ENCODE assay signal across 19 cellular contexts in the genomic region with DNA sequence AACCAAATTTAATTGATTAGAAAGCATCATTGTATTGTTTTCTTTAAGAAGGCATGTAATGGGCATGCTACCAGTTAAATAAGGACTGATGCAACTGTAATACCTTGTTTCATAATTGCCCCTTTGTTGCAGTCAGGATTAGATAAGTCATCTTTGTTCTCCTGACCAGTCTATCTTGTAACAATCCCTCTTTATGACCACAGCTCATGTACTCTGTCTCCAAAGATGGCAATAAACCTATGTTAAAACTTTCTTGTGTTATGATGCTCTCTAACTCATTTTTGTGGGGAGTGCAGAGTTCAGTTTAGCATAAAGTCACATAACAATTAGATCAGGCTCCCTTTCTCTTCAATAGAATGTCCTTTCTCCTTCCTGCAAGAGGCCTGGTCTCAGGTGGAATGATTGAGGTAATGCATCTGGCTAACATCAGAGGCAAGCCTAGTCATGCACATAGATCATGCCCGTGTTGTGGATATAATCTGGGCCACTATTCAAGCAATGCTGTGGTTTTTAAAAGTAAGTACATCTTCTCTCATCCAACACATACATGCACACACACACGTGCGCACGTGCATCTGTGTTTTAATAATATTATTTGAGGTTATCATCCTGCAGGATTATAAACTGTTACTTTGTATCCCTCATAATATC. TPM values are rescaled to one million over a fixed set of nuclear protein-coding genes. Genes with fewer than 3 reads are reported as not detected.
DNase-seq lines count a peak whose midpoint lies in the region; FAIRE-seq and TF ChIP-seq lines count a peak whose summit lies in the region.
"Had no signal": no experiment of that assay in that cellular context is flagged by ENCODE, and none has a peak within 500 bp of the region (broad histone marks: within the 10 kb centered on the region; RNA-seq: fewer than 3 reads in every experiment).

No MANE protein-coding gene starts in this region.

- no peaks in the 10 kb centered on the region for H3K27me3 ChIP-seq in keratinocyte (ENCODE audit: control insufficient read depth, extremely low read depth, insufficient read depth, low read length)
- H3K27me3 ChIP-seq: esophagus squamous epithelium, left lung, SJCRH30 had no signal

- no peak overlapping the region for H3K4me3 ChIP-seq in keratinocyte (ENCODE audit: control insufficient read depth in 2 of 3, extremely low read depth in 1 of 3, insufficient read depth in 2 of 3, low read depth in 1 of 3, low read length in 3 of 3)
- H3K4me3 ChIP-seq: coronary artery, esophagus squamous epithelium, left lung, SJCRH30 had no signal

- H3K4me3 Mint-ChIP-seq in activated naive CD8-positive, alpha-beta T cell treated with anti-CD3 and anti-CD28 coated beads for 36 hours: no peak overlapping the region
- H3K4me3 Mint-ChIP-seq: activated CD4-positive, alpha-beta memory T cell treated with anti-CD3 and anti-CD28 coated beads, Interleukin-2, amount 10 ng/mL, durations not matched to agents 7 days and 5 days had no signal

- H4K20me1 ChIP-seq in keratinocyte (ENCODE audit: control insufficient read depth, extremely low read depth, insufficient read depth, low read length): no peaks in the 10 kb centered on the region

- H3K27me3 Mint-ChIP-seq in activated naive CD8-positive, alpha-beta T cell treated with anti-CD3 and anti-CD28 coated beads for 36 hours: no peaks in the 10 kb centered on the region
- H3K27me3 Mint-ChIP-seq: activated CD4-positive, alpha-beta memory T cell treated with anti-CD3 and anti-CD28 coated beads, Interleukin-2, amount 10 ng/mL, durations not matched to agents 7 days and 5 days had no signal

- dilution Hi-C loops in keratinocyte (cut with MboI; ENCODE audit: extremely low pct_ligation_motif_present, low sequenced_read_pairs): no loop called here

- H3K27ac ChIP-seq in keratinocyte (ENCODE audit: control insufficient read depth, insufficient read depth, low read length): peak overlapping the region; percentile 69
- H3K27ac ChIP-seq: coronary artery, esophagus squamous epithelium, SJCRH30 had no signal

- no peak overlapping the region for H2AFZ ChIP-seq in keratinocyte (ENCODE audit: control insufficient read depth, low read length)

- no peaks in the 10 kb centered on the region for H3K79me2 ChIP-seq in keratinocyte (ENCODE audit: control insufficient read depth, insufficient read depth, low read length)

- no peak overlapping the region for H3K9ac ChIP-seq in keratinocyte (ENCODE audit: control insufficient read depth, extremely low read depth, insufficient read depth, low read length)

- FAIRE-seq in D721Med (lab: Jason Lieb, UNC) (peak; percentile 56), keratinocyte (lab: Jason Lieb, UNC) (peak; percentile 99)
- FAIRE-seq: TTC549 had no signal

- no peaks in the 10 kb centered on the region for H3K9me3 ChIP-seq in keratinocyte (ENCODE audit: control insufficient read depth, low read depth, low read length)
- H3K9me3 ChIP-seq: esophagus squamous epithelium, left lung, SJCRH30 had no signal

- peaks cover 23 to 61% of the 10 kb centered on the region in 2 experiments for H3K36me3 ChIP-seq in keratinocyte (ENCODE audit: control insufficient read depth in 2 of 2, extremely low read depth in 1 of 2, insufficient read depth in 2 of 2, low read length in 2 of 2)
- H3K36me3 ChIP-seq: SJCRH30 had no signal

- H3K9me1 ChIP-seq in keratinocyte (ENCODE audit: control insufficient read depth, extremely low read depth, insufficient read depth, low read length): no peaks in the 10 kb centered on the region

- peak overlapping the region; percentile 34 for H3K4me2 ChIP-seq in keratinocyte (ENCODE audit: control insufficient read depth, extremely low read depth, insufficient read depth, low read depth, low read length)

- peaks cover 9% of the 10 kb centered on the region for H3K4me1 Mint-ChIP-seq in activated naive CD8-positive, alpha-beta T cell treated with anti-CD3 and anti-CD28 coated beads for 36 hours

- no peak for DNase-seq in D721Med (ENCODE audit: insufficient read length, low spot score)
- DNase-seq in LoVo (ENCODE audit: low spot score): peak; percentile 21
- peak; percentile 88 for DNase-seq in amniotic epithelial cell (ENCODE audit: low read depth)
- DNase-seq in keratinocyte (ENCODE audit: low read depth, low spot score): peak; percentile 36
- DNase-seq in GM19240 (ENCODE audit: insufficient read length, low spot score): no peak
- no peak for DNase-seq in DMS153 treated with DMSO at 0.1 percent for 48 hours (lab: John Stamatoyannopoulos, UW; ENCODE audit: unreplicated experiment)
- no peak for DNase-seq in activated naive CD8-positive, alpha-beta T cell treated with anti-CD3 and anti-CD28 coated beads for 36 hours
- DNase-seq in stimulated activated CD4-positive, alpha-beta T cell treated with anti-CD3 and anti-CD28 coated beads, Interleukin-2, amount 100 ng/mL, for 48 hours: no peak
- DNase-seq: activated CD4-positive, alpha-beta memory T cell treated with anti-CD3 and anti-CD28 coated beads, Interleukin-2, amount 10 ng/mL, durations not matched to agents 7 days and 5 days; aorta; EL; esophagus squamous epithelium; left lung; NCI-H187 treated with DMSO at 0.1 percent for 48 hours; posterior cingulate gyrus; SJCRH30 had no signal

- H3K27ac Mint-ChIP-seq in activated naive CD8-positive, alpha-beta T cell treated with anti-CD3 and anti-CD28 coated beads for 36 hours: no peak overlapping the region
- H3K27ac Mint-ChIP-seq: activated CD4-positive, alpha-beta memory T cell treated with anti-CD3 and anti-CD28 coated beads, Interleukin-2, amount 10 ng/mL, durations not matched to agents 7 days and 5 days; activated T-helper 2 cell treated with anti-CD3 and anti-CD28 coated beads, Interferon-gamma antibody, Interleukin-2, Interleukin-4, amounts not matched to agents 10 μg/mL and 5 μg/mL and 100 μg/mL, durations not matched to agents 14 hours and 24 hours and 36 hours had no signal

- peaks cover 20% of the 10 kb centered on the region for H3K4me1 ChIP-seq in keratinocyte (ENCODE audit: control insufficient read depth, extremely low read depth, insufficient read depth, low read length)
- H3K4me1 ChIP-seq: SJCRH30 had no signal

- peaks cover 6% of the 10 kb centered on the region for H3K36me3 Mint-ChIP-seq in activated naive CD8-positive, alpha-beta T cell treated with anti-CD3 and anti-CD28 coated beads for 36 hours

- TF ChIP-seq CTCF in D721Med (IDR thresholded peaks at IDR 0.05; ENCODE audit: insufficient read depth, missing control alignments) (no peak), keratinocyte (optimal IDR thresholded peaks at IDR 0.05 in 1 of 3, IDR thresholded peaks at IDR 0.05 in 1 of 3, conservative IDR thresholded peaks at IDR 0.05 in 1 of 3; ENCODE audit: extremely low read depth in 1 of 3, insufficient read depth in 2 of 3, low read length in 3 of 3) (no peak)

- no peaks in the 10 kb centered on the region for H3K9me3 Mint-ChIP-seq in activated naive CD8-positive, alpha-beta T cell treated with anti-CD3 and anti-CD28 coated beads for 36 hours
- H3K9me3 Mint-ChIP-seq: activated CD4-positive, alpha-beta memory T cell treated with anti-CD3 and anti-CD28 coated beads, Interleukin-2, amount 10 ng/mL, durations not matched to agents 7 days and 5 days; activated T-helper 2 cell treated with anti-CD3 and anti-CD28 coated beads, Interferon-gamma antibody, Interleukin-2, Interleukin-4, amounts not matched to agents 10 μg/mL and 5 μg/mL and 100 μg/mL, durations not matched to agents 14 hours and 24 hours and 36 hours had no signal

RNA-seq across cellular contexts. Expression of gene TMEM154, which starts 45.6 kb away (rescaled TPM):
- polyA plus RNA-seq in keratinocyte: 41.9 to 106 TPM (median 52.5 TPM) in 3 replicates
- polyA plus RNA-seq in keratinocyte (2011; ENCODE audit: low read depth): 43.2 TPM
- 27.5 and 70.7 TPM in 2 replicates for polyA plus RNA-seq in keratinocyte (2011; cell fraction: cytosol; rRNA removed)
- polyA plus RNA-seq in keratinocyte (2011; cell fraction: nucleus; rRNA removed): 63.9 and 77.4 TPM in 2 replicates
- polyA plus RNA-seq in keratinocyte (2012; ENCODE audit: low replicate concordance): 33.8 and 66.2 TPM in 2 replicates
- 50.2 to 103 TPM (median 66.3 TPM) in 3 replicates for polyA minus RNA-seq in keratinocyte
- polyA minus RNA-seq in keratinocyte (2011; cell fraction: cytosol; rRNA and poly(A)+ RNA removed): 32.8 TPM
- polyA minus RNA-seq in keratinocyte (2011; cell fraction: nucleus; rRNA and poly(A)+ RNA removed): 62.8 and 110 TPM in 2 replicates
- 10 to 100 TPM; 18.3 to 18.5 TPM for total RNA-seq in activated naive CD8-positive, alpha-beta T cell treated with anti-CD3 and anti-CD28 coated beads for 36 hours

Comparison
In these comparisons a context has a peak if more than half of its experiments do, and no peak if none do; other contexts are left out.
1. DNase-seq: peak in LoVo (single experiment), amniotic epithelial cell (single experiment) and keratinocyte (single experiment); none in D721Med (single experiment), GM19240 (single experiment), DMS153 treated with DMSO at 0.1 percent for 48 hours (single experiment), activated naive CD8-positive, alpha-beta T cell treated with anti-CD3 and anti-CD28 coated beads for 36 hours (single experiment) and stimulated activated CD4-positive, alpha-beta T cell treated with anti-CD3 and anti-CD28 coated beads, Interleukin-2, amount 100 ng/mL, for 48 hours (0 of 2).